Comparison of ENCODE assay signal across 8 cellular contexts in the genomic region with DNA sequence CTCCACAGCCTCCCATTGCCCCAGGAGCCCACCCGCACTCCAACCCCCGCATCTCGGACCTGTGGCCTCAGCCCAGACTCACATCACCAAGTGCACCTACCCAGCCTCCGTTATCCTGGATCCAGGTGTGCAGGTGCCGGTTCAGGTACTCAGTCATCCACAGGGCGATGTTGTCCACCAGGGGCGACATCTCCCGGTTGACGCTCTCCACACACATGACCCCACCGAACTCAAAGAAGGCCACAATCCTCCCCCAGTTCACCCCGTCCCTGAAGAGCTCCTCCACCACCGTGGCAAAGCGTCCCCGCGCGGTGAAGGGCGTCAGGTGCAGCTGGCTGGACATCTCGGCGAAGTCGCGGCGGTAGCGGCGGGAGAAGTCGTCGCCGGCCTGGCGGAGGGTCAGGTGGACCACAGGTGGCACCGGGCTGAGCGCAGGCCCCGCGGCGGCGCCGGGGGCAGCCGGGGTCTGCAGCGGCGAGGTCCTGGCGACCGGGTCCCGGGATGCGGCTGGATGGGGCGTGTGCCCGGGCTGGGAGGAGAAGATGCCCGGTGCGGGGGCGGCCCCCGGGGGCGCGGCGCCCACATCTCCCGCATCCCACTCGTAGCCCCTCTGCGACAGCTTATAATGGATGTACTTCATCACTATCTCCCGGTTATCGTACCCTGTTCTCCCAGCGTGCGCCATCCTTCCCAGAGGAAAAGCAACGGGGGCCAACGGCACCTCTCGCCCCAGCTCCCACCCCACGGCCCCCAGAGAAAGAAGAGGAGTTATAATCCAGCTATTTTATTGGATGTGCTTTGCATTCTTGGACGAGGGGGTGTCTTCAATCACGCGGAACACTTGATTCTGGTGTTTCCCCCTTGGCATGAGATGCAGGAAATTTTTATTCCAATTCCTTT. TPM values are rescaled to one million over a fixed set of nuclear protein-coding genes. Genes with fewer than 3 reads are reported as not detected.
A peak's percentile ranks its signal among the peaks of the same experiment; 100 is the strongest.
DNase-seq lines count a peak whose midpoint lies in the region; ATAC-seq, FAIRE-seq and TF ChIP-seq lines count a peak whose summit lies in the region.

No MANE protein-coding gene starts in this region.

- no peaks in the 10 kb centered on the region for H3K27me3 Mint-ChIP-seq in activated CD8-positive, alpha-beta T cell treated with anti-CD3 and anti-CD28 coated beads, Interleukin-2, amount 10 ng/mL, durations not matched to agents 7 days and 5 days (ENCODE audit: low read depth)

- peaks cover 4 to 10% (median 8%) of the 10 kb centered on the region in 4 experiments; a peak in 4 of 7 replicates for H3K4me1 ChIP-seq in H1 (replicated peaks in 1 of 4; ENCODE audit: control insufficient read depth in 3 of 4, insufficient read depth in 4 of 4, low read length in 3 of 4)
- H3K4me1 ChIP-seq in muscle layer of colon (ENCODE audit: insufficient read depth, low read length): peaks cover 13% of the 10 kb centered on the region

- peak overlapping the region; percentile 87 for H3K4me3 Mint-ChIP-seq in activated CD8-positive, alpha-beta T cell treated with anti-CD3 and anti-CD28 coated beads, Interleukin-2, amount 10 ng/mL, durations not matched to agents 7 days and 5 days

- H2AFZ ChIP-seq in H1 (ENCODE audit: low read length): 0 out of 2 replicates have a peak overlapping the region, but pooled peaks have one; percentile 37

- DNase-seq in DMS 273 (lab: John Stamatoyannopoulos, UW; ENCODE audit: unreplicated experiment): peak; percentile 81
- DNase-seq in DMS 273 treated with DMSO at 0.1 percent for 48 hours (lab: John Stamatoyannopoulos, UW): no peak
- peak; percentile 84 for DNase-seq in NCI-H345 (lab: John Stamatoyannopoulos, UW)
- DNase-seq in activated CD8-positive, alpha-beta T cell treated with anti-CD3 and anti-CD28 coated beads, Interleukin-2, amount 10 ng/mL, durations not matched to agents 7 days and 5 days: peak; percentile 91
- DNase-seq in H1 (ENCODE audit: low read depth in 1 of 2, low spot score in 2 of 2): peak in 1 of 2 experiments; percentile 88
- DNase-seq in stimulated activated CD8-positive, alpha-beta memory T cell treated with anti-CD3 and anti-CD28 coated beads, Interleukin-7, amount 100 ng/mL, for 24 hours (ENCODE audit: low read depth): peak; percentile 56

- peaks cover 9% of the 10 kb centered on the region; the same call in 1 of the 2 replicates for H3K23me2 ChIP-seq in H1 (ENCODE audit: low read depth, low read length)

- no peak overlapping the region for H4K91ac ChIP-seq in H1 (replicated peaks; ENCODE audit: insufficient read length, low read length)

- FAIRE-seq in H1 (lab: Jason Lieb, UNC): no peak

- no peaks in the 10 kb centered on the region for H3K79me1 ChIP-seq in H1 (ENCODE audit: low read depth, low read length)

- no peaks in the 10 kb centered on the region for H3K9me3 ChIP-seq in H1 (ENCODE audit: insufficient read depth in 2 of 2, low read depth in 1 of 2, low read length in 1 of 2)
- no peaks in the 10 kb centered on the region for H3K9me3 ChIP-seq in muscle layer of colon (ENCODE audit: low read length)

- H3K18ac ChIP-seq in H1 (ENCODE audit: extremely low read depth, low read length): no peak overlapping the region

- peak overlapping the region; percentile 39 to 77 (median 44); a peak in 7 of 8 replicates for H3K4me3 ChIP-seq in H1 (ENCODE audit: extremely low read depth in 1 of 4, insufficient read depth in 2 of 4, low read depth in 3 of 4, low read length in 4 of 4)
- H3K4me3 ChIP-seq in muscle layer of colon (ENCODE audit: low read depth in 1 of 2, low read length in 2 of 2): peak overlapping the region; percentile 65 to 77

- TF ChIP-seq POLR2A in H1 (IDR thresholded peaks at IDR 0.05; ENCODE audit: control extremely low read depth in 1 of 2, low read depth in 2 of 2, low read length in 2 of 2): no peak

- H2AK5ac ChIP-seq in H1 (ENCODE audit: low read depth, low read length): no peak overlapping the region

- H4K5ac ChIP-seq in H1 (ENCODE audit: insufficient read length, low read depth, low read length): no peak overlapping the region

- no peaks in the 10 kb centered on the region for H3K36me3 ChIP-seq in H1 (ENCODE audit: control insufficient read depth in 2 of 4, insufficient read depth in 4 of 4, low read length in 3 of 4)
- H3K36me3 ChIP-seq in muscle layer of colon (ENCODE audit: insufficient read depth, low read length): no peaks in the 10 kb centered on the region

- POLR2A ChIA-PET in activated CD8-positive, alpha-beta T cell treated with anti-CD3 and anti-CD28 coated beads, Interleukin-2, amount 10 ng/mL, durations not matched to agents 7 days and 5 days (lab: Charles Lee): interaction anchor here (0.6 to 3.9 kb wide), 27 partner anchors 11 to 301 kb away, joined by 3 to 205 read pairs (median 5); no protein-coding TSS in a partner anchor
- POLR2A ChIA-PET in H1 (lab: Charles Lee; ENCODE audit: partially characterized antibody): interaction anchor here (0.7 kb wide), 1 partner anchor 1721 kb away, joined by 3 read pairs; no protein-coding TSS in a partner anchor

- H3K27ac ChIP-seq in H1 (ENCODE audit: low read depth, low read length) (no peak overlapping the region), muscle layer of colon (ENCODE audit: low read depth, low read length) (peak overlapping the region; percentile 38)

- no peak overlapping the region for H3K23ac ChIP-seq in H1 (ENCODE audit: insufficient read length)

- peak overlapping the region; percentile 94 for H3K27ac Mint-ChIP-seq in activated CD8-positive, alpha-beta T cell treated with anti-CD3 and anti-CD28 coated beads, Interleukin-2, amount 10 ng/mL, durations not matched to agents 7 days and 5 days

- no peak overlapping the region; the same call in 1 of the 2 replicates for H4K8ac ChIP-seq in H1 (ENCODE audit: extremely low read depth, insufficient read depth, low read length)

- TF ChIP-seq EP300 in H1 (IDR thresholded peaks at IDR 0.05; ENCODE audit: borderline replicate concordance in 1 of 2, low read depth in 2 of 2, low read length in 2 of 2): no peak; a peak in 1 of 3 replicates

- H3K9ac ChIP-seq in H1 (replicated peaks in 1 of 4; ENCODE audit: extremely low read depth in 1 of 4, low read depth in 3 of 4, low read length in 3 of 4) (no peak overlapping the region), muscle layer of colon (ENCODE audit: low read length) (peak overlapping the region; percentile 5)

- H3K4ac ChIP-seq in H1 (replicated peaks; ENCODE audit: insufficient read length, low read depth, low read length): no peak overlapping the region

- peak; percentile 84 to 86 for TF ChIP-seq RAD21 in H1 (IDR thresholded peaks at IDR 0.05 in 1 of 2, conservative IDR thresholded peaks at IDR 0.05 in 1 of 2; ENCODE audit: low read depth in 2 of 2, low read length in 2 of 2)

- peak; percentile 39 for ATAC-seq in HG02852 (IDR thresholded peaks at IDR 0.05; ENCODE audit: unreplicated experiment)
- peak; percentile 57 for ATAC-seq in activated CD8-positive, alpha-beta T cell treated with anti-CD3 and anti-CD28 coated beads, Interleukin-2, amount 10 ng/mL, durations not matched to agents 7 days and 5 days

- H2BK120ac ChIP-seq in H1 (replicated peaks; ENCODE audit: low read depth, low read length): no peak overlapping the region

- H3K9me3 Mint-ChIP-seq in activated CD8-positive, alpha-beta T cell treated with anti-CD3 and anti-CD28 coated beads, Interleukin-2, amount 10 ng/mL, durations not matched to agents 7 days and 5 days (ENCODE audit: insufficient read depth): no peaks in the 10 kb centered on the region

- 7% methylated on average over 59 of the region's 65 CpGs; no CpG with 5 or more reads in 1 of the 2 experiments for whole genome bisulfite sequencing in H1 (ENCODE audit: extremely low coverage in 1 of 2, insufficient coverage in 1 of 2, insufficient read length in 1 of 2, insufficient replicate concordance in 2 of 2, low coverage in 1 of 2, low lambda C conversion rate in 2 of 2, missing lambda C conversion rate in 1 of 2), 2 experiments

- H3K27me3 ChIP-seq in H1 (replicated peaks in 1 of 4; ENCODE audit: control insufficient read depth in 3 of 4, extremely low read depth in 1 of 4, insufficient read depth in 3 of 4, low read length in 3 of 4): peaks cover 0 to 37% (median 22%) of the 10 kb centered on the region in 4 experiments; a peak in 6 of 7 replicates
- peaks cover 0 to 5% of the 10 kb centered on the region in 2 donors for H3K27me3 ChIP-seq in muscle layer of colon (ENCODE audit: control insufficient read depth in 1 of 2, insufficient read depth in 2 of 2, low read length in 2 of 2)

- no peak overlapping the region for H2BK5ac ChIP-seq in H1 (ENCODE audit: low read depth, low read length)

- H3K36me3 Mint-ChIP-seq in activated CD8-positive, alpha-beta T cell treated with anti-CD3 and anti-CD28 coated beads, Interleukin-2, amount 10 ng/mL, durations not matched to agents 7 days and 5 days (ENCODE audit: low read depth): peaks cover 59% of the 10 kb centered on the region

- CTCF ChIA-PET in activated CD8-positive, alpha-beta T cell treated with anti-CD3 and anti-CD28 coated beads, Interleukin-2, amount 10 ng/mL, durations not matched to agents 7 days and 5 days (lab: Charles Lee): interaction anchor here (0.6 to 3.9 kb wide), 54 partner anchors 10 to 301 kb away, joined by 3 to 84 read pairs (median 8); no protein-coding TSS in a partner anchor
- CTCF ChIA-PET in H1 (lab: Charles Lee; ENCODE audit: partially characterized antibody): interaction anchor here (0.6 to 3.5 kb wide), 40 partner anchors 8 to 714 kb away, joined by 3 to 46 read pairs (median 4); no protein-coding TSS in a partner anchor

- peak; percentile 75 to 95 (median 95) for TF ChIP-seq CTCF in H1 (IDR thresholded peaks at IDR 0.05; ENCODE audit: control extremely low read depth in 1 of 3, insufficient read depth in 1 of 3, low read depth in 1 of 3, low read length in 3 of 3)

- no peaks in the 10 kb centered on the region; a peak in 1 of 4 replicates for H3K79me2 ChIP-seq in H1 (ENCODE audit: control insufficient read depth in 1 of 2, insufficient read depth in 2 of 2, low read length in 2 of 2)

- H2BK12ac ChIP-seq in H1 (ENCODE audit: low read depth, low read length): no peak overlapping the region

- H3K4me2 ChIP-seq in H1 (ENCODE audit: insufficient read depth in 1 of 2, low read depth in 2 of 2, low read length in 2 of 2): peak overlapping the region; percentile 83 to 87

- H3K4me1 Mint-ChIP-seq in activated CD8-positive, alpha-beta T cell treated with anti-CD3 and anti-CD28 coated beads, Interleukin-2, amount 10 ng/mL, durations not matched to agents 7 days and 5 days (ENCODE audit: low read depth): peaks cover 44% of the 10 kb centered on the region

- H4K20me1 ChIP-seq in H1 (replicated peaks in 1 of 2; ENCODE audit: control insufficient read depth in 1 of 2, insufficient read depth in 2 of 2, low read length in 2 of 2): peaks cover 0 to 3% of the 10 kb centered on the region in 2 experiments

- no peak overlapping the region for H3K14ac ChIP-seq in H1 (ENCODE audit: insufficient read length)

- no peak overlapping the region for H3K56ac ChIP-seq in H1 (replicated peaks; ENCODE audit: insufficient read length, low read depth, low read length)

- no peak overlapping the region for H2BK20ac ChIP-seq in H1 (ENCODE audit: low read length)

- H2BK15ac ChIP-seq in H1 (ENCODE audit: low read length): no peak overlapping the region

RNA-seq across cellular contexts. Expression of gene BCL2, which starts 1.3 kb away (rescaled TPM):
- total RNA-seq in activated CD8-positive, alpha-beta T cell treated with anti-CD3 and anti-CD28 coated beads, Interleukin-2, amount 10 ng/mL, durations not matched to agents 7 days and 5 days: 100 to 1,000 TPM; 140 TPM
- 4.3 and 4.5 TPM in 2 replicates for total RNA-seq in H1 (2021; fragmentation: NEBNext Ultra II Directional; extraction: Animal tissue kit (Norgen Biotek cat#: 25700))
- 0.59 and 0.75 TPM in 2 replicates for polyA plus RNA-seq in H1 (2011; rRNA removed)
- polyA plus RNA-seq in H1 (2011; cell fraction: cytosol; rRNA removed): 0.81 TPM
- polyA plus RNA-seq in H1 (2011; cell fraction: nucleus; rRNA removed): 1.2 TPM
- polyA plus RNA-seq in H1 (2012, experiment 1 of 2): 1.1 to 2.8 TPM (median 1.3 TPM) in 4 replicates
- 0.35 TPM for polyA plus RNA-seq in H1 (2012, experiment 2 of 2)
- 1.1 TPM for polyA plus RNA-seq in H1 (2013, experiment 1 of 2)
- 1.0 TPM for polyA plus RNA-seq in H1 (2013, experiment 2 of 2)
- 2.0 and 2.7 TPM in 2 replicates for polyA minus RNA-seq in H1 (2011; rRNA and poly(A)+ RNA removed)
- 1.5 TPM for polyA minus RNA-seq in H1 (2011; cell fraction: cytosol; rRNA and poly(A)+ RNA removed)
- polyA minus RNA-seq in H1 (2011; cell fraction: nucleus; rRNA and poly(A)+ RNA removed): 5.0 TPM

RNA-seq across cellular contexts. Expression of gene KDSR, which starts 48.8 kb away (rescaled TPM):
- total RNA-seq in activated CD8-positive, alpha-beta T cell treated with anti-CD3 and anti-CD28 coated beads, Interleukin-2, amount 10 ng/mL, durations not matched to agents 7 days and 5 days: 10 to 100 TPM; 38.2 to 38.4 TPM
- total RNA-seq in H1 (2021; fragmentation: NEBNext Ultra II Directional; extraction: Animal tissue kit (Norgen Biotek cat#: 25700)): 43.5 and 50.5 TPM in 2 replicates
- 10.7 and 12.4 TPM in 2 replicates for polyA plus RNA-seq in H1 (2011; rRNA removed)
- polyA plus RNA-seq in H1 (2011; cell fraction: cytosol; rRNA removed): 18.5 TPM
- polyA plus RNA-seq in H1 (2011; cell fraction: nucleus; rRNA removed): 25.8 TPM
- polyA plus RNA-seq in H1 (2012, experiment 1 of 2): 24.3 to 28.3 TPM (median 25.5 TPM) in 4 replicates
- 13.3 TPM for polyA plus RNA-seq in H1 (2012, experiment 2 of 2)
- 25.2 TPM for polyA plus RNA-seq in H1 (2013, experiment 1 of 2)
- 30.3 TPM for polyA plus RNA-seq in H1 (2013, experiment 2 of 2)
- polyA minus RNA-seq in H1 (2011; rRNA and poly(A)+ RNA removed): 25.7 and 31.5 TPM in 2 replicates
- 24.7 TPM for polyA minus RNA-seq in H1 (2011; cell fraction: cytosol; rRNA and poly(A)+ RNA removed)
- 38.8 TPM for polyA minus RNA-seq in H1 (2011; cell fraction: nucleus; rRNA and poly(A)+ RNA removed)

Comparison
In these comparisons a context has a peak if more than half of its experiments do, and no peak if none do; other contexts are left out.
1. RNA of gene BCL2, which starts 1.3 kb away (total RNA-seq): 140 TPM in activated CD8-positive, alpha-beta T cell treated with anti-CD3 and anti-CD28 coated beads, Interleukin-2, amount 10 ng/mL, durations not matched to agents 7 days and 5 days; 4.3 to 4.5 TPM in H1; every median in the first group is over 10 times any median in the second.